In genomic region chr17:30472238-30472890, GRCh38 we compare ENCODE assay signal across 17 cellular contexts. TPM values are rescaled to one million over a fixed set of nuclear protein-coding genes. Genes with fewer than 3 reads are reported as not detected.
A peak's percentile ranks its signal among the peaks of the same experiment; 100 is the strongest.
DNase-seq lines count a peak whose midpoint lies in the region; FAIRE-seq and TF ChIP-seq lines count a peak whose summit lies in the region.
"Had no signal": no experiment of that assay in that cellular context is flagged by ENCODE, and none has a peak within 500 bp of the region (broad histone marks: within the 10 kb centered on the region; RNA-seq: fewer than 3 reads in every experiment).

No MANE protein-coding gene starts in this region.

- H3K9me3 ChIP-seq in HUES6 (ENCODE audit: control insufficient read depth, insufficient read depth, low read depth, low read length) (no peaks in the 10 kb centered on the region), esophagus squamous epithelium (no peaks in the 10 kb centered on the region), osteoblast (ENCODE audit: low read depth, low read length) (no peaks in the 10 kb centered on the region), WERI-Rb-1 (ENCODE audit: severe bottlenecking) (no peaks in the 10 kb centered on the region)
- H3K9me3 ChIP-seq: BE2C, HAP-1, spleen, tibial artery had no signal

- H4K20me1 ChIP-seq in osteoblast (ENCODE audit: insufficient read depth, low read length) = no peaks in the 10 kb centered on the region

- H3K4me3 ChIP-seq in HUES6 (ENCODE audit: low read depth, low read length) (no peak overlapping the region), esophagus squamous epithelium (peak overlapping the region; percentile 12 to 46 (median 38)), osteoblast (ENCODE audit: insufficient read depth, low read length) (peak overlapping the region; percentile 25), WERI-Rb-1 (ENCODE audit: low read depth, low read length) (no peak overlapping the region)
- H3K4me3 ChIP-seq: HAP-1, spleen, tibial artery had no signal

- no peak overlapping the region for H3K27ac ChIP-seq in HUES6 (ENCODE audit: low read depth, low read length)
- peak overlapping the region; percentile 34; the same call in 1 of the 2 replicates for H3K27ac ChIP-seq in RWPE1
- H3K27ac ChIP-seq in esophagus squamous epithelium = peak overlapping the region in 3 of 4 donors; percentile 64 to 80 (median 66)
- no peak overlapping the region for H3K27ac ChIP-seq in osteoblast (ENCODE audit: low read depth, low read length)
- no peak overlapping the region for H3K27ac ChIP-seq in WERI-Rb-1
- H3K27ac ChIP-seq: spleen, tibial artery had no signal

- H3K4me1 ChIP-seq in HUES6 (ENCODE audit: control insufficient read depth, insufficient read depth, low read length) (peaks cover 7% of the 10 kb centered on the region; the same call in 1 of the 2 replicates), esophagus squamous epithelium (peaks cover 4 to 35% (median 5%) of the 10 kb centered on the region in 3 donors), osteoblast (ENCODE audit: insufficient read depth, low read length) (peaks cover 3% of the 10 kb centered on the region)
- H3K4me1 ChIP-seq: BE2C had no signal

- H3K27me3 ChIP-seq in HUES6 (ENCODE audit: control insufficient read depth, insufficient read depth, low read length) (no peaks in the 10 kb centered on the region), esophagus squamous epithelium (no peaks in the 10 kb centered on the region), osteoblast (ENCODE audit: insufficient read depth, low read length) (no peaks in the 10 kb centered on the region), WERI-Rb-1 (ENCODE audit: insufficient read depth, low read depth, severe bottlenecking) (no peaks in the 10 kb centered on the region)
- H3K27me3 ChIP-seq: BE2C, tibial artery had no signal

- peak overlapping the region; percentile 2 for H3K9ac ChIP-seq in HUES6 (ENCODE audit: low read length)

- POLR2A ChIA-PET in RWPE1 (lab: Yijun Ruan, JAX; ENCODE audit: low non-redundant PET) = no interaction called here

- CTCF ChIA-PET in RWPE1 (lab: Yijun Ruan, JAX) = interaction anchor here (0.7 kb wide), 1 partner anchor 205 kb away, joined by 3 read pairs; no protein-coding TSS in a partner anchor

- DNase-seq in RWPE1 (ENCODE audit: low spot score) (no peak), esophagus squamous epithelium (lab: John Stamatoyannopoulos, UW) (no peak), osteoblast (ENCODE audit: insufficient read length, low spot score, missing footprints) (peak; percentile 31), WERI-Rb-1 (no peak), D721Med (ENCODE audit: insufficient read length, low spot score) (no peak), NCI-H345 (lab: John Stamatoyannopoulos, UW) (no peak)
- DNase-seq: activated CD4-positive, alpha-beta memory T cell treated with anti-CD3 and anti-CD28 coated beads, Interleukin-2, amount 10 ng/mL, durations not matched to agents 7 days and 5 days; activated T-cell treated with anti-CD3 and anti-CD28 coated beads, Interleukin-2, amount 50 U/mL, for 48 hours; BE2C; central memory CD4-positive, alpha-beta T cell; effector memory CD4-positive, alpha-beta T cell; Karpas-422; NCI-H226; spleen; tibial artery had no signal

- intact Hi-C loops in esophagus squamous epithelium (cut with DNase I) = no loop called here

- peaks cover 2% of the 10 kb centered on the region for H3K79me2 ChIP-seq in osteoblast (ENCODE audit: insufficient read depth, low read length)

- no peak for TF ChIP-seq POLR2A in esophagus squamous epithelium (IDR thresholded peaks at IDR 0.05)

- peak overlapping the region; percentile 61 for H3K4me2 ChIP-seq in osteoblast (ENCODE audit: insufficient read depth, low read length)

- peak overlapping the region; percentile 69 for H2AFZ ChIP-seq in osteoblast (ENCODE audit: low read length)

- no peak for FAIRE-seq in D721Med (lab: Jason Lieb, UNC)

- 29 to 35% methylated on average over 10 of the region's 10 CpGs for WGBS in esophagus squamous epithelium, 2 donors

- TF ChIP-seq CTCF in RWPE1 (conservative IDR thresholded peaks at IDR 0.05; ENCODE audit: low read depth) = no peak
- no peak for TF ChIP-seq CTCF in esophagus squamous epithelium (IDR thresholded peaks at IDR 0.05)
- no peak for TF ChIP-seq CTCF in osteoblast (IDR thresholded peaks at IDR 0.05; ENCODE audit: extremely low read depth, low read depth, low read length)
- no peak for TF ChIP-seq CTCF in WERI-Rb-1 (IDR thresholded peaks at IDR 0.05; ENCODE audit: low read depth, low read length)
- TF ChIP-seq CTCF in D721Med (IDR thresholded peaks at IDR 0.05; ENCODE audit: insufficient read depth, missing control alignments) = no peak

- no peaks in the 10 kb centered on the region for H3K36me3 ChIP-seq in HUES6 (ENCODE audit: control insufficient read depth, insufficient read depth, low read length)
- H3K36me3 ChIP-seq in esophagus squamous epithelium = peaks cover 0 to under 1% (median 0%) of the 10 kb centered on the region in 3 donors
- H3K36me3 ChIP-seq in osteoblast (ENCODE audit: insufficient read depth, low read length) = no peaks in the 10 kb centered on the region
- peaks cover 1% of the 10 kb centered on the region; the same call in 1 of the 2 replicates for H3K36me3 ChIP-seq in WERI-Rb-1
- H3K36me3 ChIP-seq: BE2C, HAP-1, spleen, tibial artery had no signal

RNA-seq across cellular contexts. Expression of gene GOSR1, which starts 4.8 kb away (rescaled TPM):
- total RNA-seq in esophagus squamous epithelium (10 to 100 TPM; 19.4 to 50.4 (median 37.7) TPM), osteoblast (22.7 and 29.3 TPM in 2 replicates)

Comparison
In these comparisons a context has a peak if more than half of its experiments do, and no peak if none do; other contexts are left out.
1. H3K27ac ChIP-seq: peak in RWPE1 (single experiment) and esophagus squamous epithelium (3 of 4); none in HUES6 (single experiment), osteoblast (single experiment) and WERI-Rb-1 (single experiment).
2. H3K4me3 ChIP-seq: peak in esophagus squamous epithelium (4 of 4) and osteoblast (single experiment); none in HUES6 (single experiment) and WERI-Rb-1 (single experiment).